Comparison of ENCODE assay signal across 27 cellular contexts in the genomic region with DNA sequence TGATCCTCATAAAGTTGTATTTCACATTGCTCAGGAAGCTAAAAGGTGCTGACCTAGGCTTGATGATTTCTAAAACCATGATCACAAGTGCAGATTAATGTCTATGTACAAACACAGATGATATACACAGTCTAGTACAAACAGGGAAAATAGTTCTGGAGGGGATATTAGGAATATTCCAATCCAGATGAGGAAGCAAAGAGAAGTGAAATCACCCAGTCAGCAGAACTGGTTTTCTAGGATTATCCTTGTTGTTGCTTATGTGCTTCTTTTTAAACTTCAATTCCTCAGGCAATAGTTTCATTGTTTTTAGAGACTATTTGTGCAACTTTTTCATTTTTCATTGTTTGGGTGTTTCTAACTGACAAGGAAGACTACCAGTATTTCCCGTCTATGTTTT. TPM values are rescaled to one million over a fixed set of nuclear protein-coding genes. Genes with fewer than 3 reads are reported as not detected.
"Had no signal": no experiment of that assay in that cellular context is flagged by ENCODE, and none has a peak within 500 bp of the region (broad histone marks: within the 10 kb centered on the region; RNA-seq: fewer than 3 reads in every experiment).

No MANE protein-coding gene starts in this region.

- ATAC-seq: gastroesophageal sphincter; left cardiac atrium; lower lobe of right lung; natural killer cell treated with Interleukin-12 subunit alpha and Interleukin-12 subunit beta and Interleukin-15 and Interleukin-18, amount 100 ng/mL, for 72 hours had no signal

- H3K4me1 ChIP-seq: esophagus muscularis mucosa, gastroesophageal sphincter, left ventricle myocardium inferior, right atrium auricular region had no signal

- H3K4me3 ChIP-seq: esophagus muscularis mucosa, gastroesophageal sphincter, left ventricle myocardium inferior, lower lobe of right lung, neural progenitor cell, ovary, right atrium auricular region, stomach, thoracic aorta, transverse colon had no signal

- H2AFZ ChIP-seq: neural progenitor cell had no signal

- H3K36me3 ChIP-seq: esophagus muscularis mucosa, gastroesophageal sphincter, left ventricle myocardium inferior, lower lobe of right lung, neural progenitor cell, ovary, right atrium auricular region, stomach, thoracic aorta, transverse colon had no signal

- H3K9me3 ChIP-seq: esophagus muscularis mucosa, gastroesophageal sphincter, left ventricle myocardium inferior, lower lobe of right lung, ovary, right atrium auricular region, stomach, thoracic aorta, transverse colon had no signal

- H3K9ac ChIP-seq: neural progenitor cell had no signal

- DNase-seq: effector memory CD4-positive, alpha-beta T cell; glutamatergic neuron; immature natural killer cell; kidney; left cardiac atrium; left ventricle myocardium inferior; lower lobe of right lung; mesenchymal stem cell; midbrain; nucleus accumbens; ovary; small intestine; stimulated activated CD4-positive, alpha-beta T cell treated with anti-CD3 and anti-CD28 coated beads, Interleukin-12 subunit alpha, Interleukin-12 subunit beta, amount 100 ng/mL, for 4 hours; stimulated activated naive CD4-positive, alpha-beta T cell; stomach; substantia nigra; transverse colon had no signal

- H3K27ac ChIP-seq: esophagus muscularis mucosa, gastroesophageal sphincter, left ventricle myocardium inferior, lower lobe of right lung, neural progenitor cell, ovary, right atrium auricular region, stomach, thoracic aorta, transverse colon had no signal

- H3K27me3 ChIP-seq: esophagus muscularis mucosa, gastroesophageal sphincter, neural progenitor cell, ovary, right atrium auricular region, stomach, transverse colon had no signal

- FAIRE-seq: endometrium, kidney, small intestine had no signal

- H3K4me2 ChIP-seq: neural progenitor cell had no signal

RNA-seq across cellular contexts. Expression of a gene that starts 4.7 kb away (rescaled TPM):
- total RNA-seq: gastroesophageal sphincter, left cardiac atrium, left ventricle myocardium inferior, posterior vena cava, right atrium auricular region, stomach, transverse colon had no signal
- polyA plus RNA-seq: immature natural killer cell had no signal

RNA-seq across cellular contexts. Expression of a gene that starts 58.8 kb away (rescaled TPM):
- total RNA-seq: esophagus muscularis mucosa; fibroblast of villous mesenchyme; kidney; left cardiac atrium; left ventricle myocardium inferior; natural killer cell treated with Interleukin-12 subunit alpha and Interleukin-12 subunit beta and Interleukin-15 and Interleukin-18, amount 100 ng/mL, for 72 hours; ovary; posterior vena cava; right atrium auricular region; stomach; thoracic aorta; transverse colon; urinary bladder had no signal
- polyA plus RNA-seq: ovary, stomach, urinary bladder had no signal
